Comparison of ENCODE assay signal across 27 cellular contexts in the genomic region with DNA sequence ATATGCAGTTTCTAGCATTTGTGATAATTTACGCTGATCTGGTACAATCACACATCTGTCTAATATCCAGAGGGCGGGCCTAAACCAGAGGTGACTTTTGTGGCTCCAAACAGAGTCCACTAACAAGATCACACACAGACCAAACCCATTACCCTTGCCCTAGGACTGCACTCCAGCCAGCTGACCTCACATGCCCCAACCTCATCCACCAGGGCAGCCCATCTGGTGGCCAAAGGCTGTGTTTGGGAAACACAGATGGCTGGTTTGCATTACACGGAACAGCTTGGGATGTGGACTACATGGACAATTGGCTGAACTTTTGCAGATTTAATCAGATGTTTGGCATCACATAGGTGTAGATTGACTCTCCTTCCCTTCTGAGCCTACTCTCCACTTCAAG.
"Had no signal": no experiment of that assay in that cellular context is flagged by ENCODE, and none has a peak within 500 bp of the region (broad histone marks: within the 10 kb centered on the region; RNA-seq: fewer than 3 reads in every experiment).

No MANE protein-coding gene starts in this region.

- H3K27me3 Mint-ChIP-seq: activated CD8-positive, alpha-beta memory T cell treated with anti-CD3 and anti-CD28 coated beads, Interleukin-2, amount 10 ng/mL, durations not matched to agents 7 days and 5 days had no signal

- H3K36me3 ChIP-seq: breast epithelium, MG63, SJSA1 had no signal

- ATAC-seq: activated CD4-positive, CD25-positive, alpha-beta regulatory T cell treated with anti-CD3 and anti-CD28 coated beads, Interleukin-2, amount 50 U/mL, for 24 hours; activated CD8-positive, alpha-beta memory T cell treated with anti-CD3 and anti-CD28 coated beads, Interleukin-2, amount 10 ng/mL, durations not matched to agents 7 days and 5 days; PC-3 had no signal

- H3K27me3 ChIP-seq: breast epithelium, SJSA1 had no signal

- H3K4me3 ChIP-seq: breast epithelium, MG63, SJSA1 had no signal

- H3K27ac Mint-ChIP-seq: activated CD8-positive, alpha-beta memory T cell treated with anti-CD3 and anti-CD28 coated beads, Interleukin-2, amount 10 ng/mL, durations not matched to agents 7 days and 5 days; activated naive CD4-positive, alpha-beta T cell treated with anti-CD3 and anti-CD28 coated beads, Interleukin-2, amount 50 U/mL, for 24 hours; activated T-cell treated with anti-CD3 and anti-CD28 coated beads, Interleukin-2, amount 50 U/mL, for 24 hours; activated T-helper 1 cell treated with anti-CD3 and anti-CD28 coated beads, Interleukin-12 subunit alpha, Interleukin-12 subunit beta, Interleukin-2, Interleukin-4 antibody, amounts not matched to agents 30 ng/mL and 10 ng/mL and 1 ng/mL, durations not matched to agents 14 hours and 24 hours and 36 hours had no signal

- H3K9me3 ChIP-seq: breast epithelium, MG63, SJSA1 had no signal

- DNase-seq: activated CD4-positive, alpha-beta T cell treated with anti-CD3 and anti-CD28 coated beads for 48 hours; activated CD4-positive, alpha-beta T cell treated with anti-CD3 and anti-CD28 coated beads, Interleukin-2, amount 50 U/mL, for 4 hours; activated CD8-positive, alpha-beta memory T cell treated with anti-CD3 and anti-CD28 coated beads, Interleukin-2, amount 10 ng/mL, durations not matched to agents 7 days and 5 days; activated effector memory CD4-positive, alpha-beta T cell treated with Interleukin-2 at 50 U/mL for 16 hours; activated naive CD4-positive, alpha-beta T cell; activated T-cell treated with anti-CD3 and anti-CD28 coated beads, Interleukin-2, amount 50 U/mL, for 24 hours; aorta; caudate nucleus; MG63; MV-4-11; NCI-H1092 treated with DMSO at 0.1 percent for 48 hours; NCI-H1417 treated with DMSO at 0.1 percent for 48 hours; NCI-H1694; NCI-H2029; NCI-H2107; NCI-H2171 treated with DMSO at 0.1 percent for 48 hours; NCI-H345; NCI-H510A; NCI-H526 treated with DMSO at 0.1 percent for 48 hours; PC-3; SHP77; T-helper 1 cell had no signal

- H3K4me1 ChIP-seq: breast epithelium, SJSA1 had no signal

- H3K27ac ChIP-seq: breast epithelium, SJSA1 had no signal

- H3K36me3 Mint-ChIP-seq: activated CD8-positive, alpha-beta memory T cell treated with anti-CD3 and anti-CD28 coated beads, Interleukin-2, amount 10 ng/mL, durations not matched to agents 7 days and 5 days; activated naive CD4-positive, alpha-beta T cell treated with anti-CD3 and anti-CD28 coated beads, Interleukin-2, amount 50 U/mL, for 24 hours had no signal

- H3K4me1 Mint-ChIP-seq: activated CD8-positive, alpha-beta memory T cell treated with anti-CD3 and anti-CD28 coated beads, Interleukin-2, amount 10 ng/mL, durations not matched to agents 7 days and 5 days; activated naive CD4-positive, alpha-beta T cell treated with anti-CD3 and anti-CD28 coated beads, Interleukin-2, amount 50 U/mL, for 24 hours had no signal

- H3K9me3 Mint-ChIP-seq: activated naive CD4-positive, alpha-beta T cell treated with anti-CD3 and anti-CD28 coated beads, Interleukin-2, amount 50 U/mL, for 24 hours; activated T-cell treated with anti-CD3 and anti-CD28 coated beads, Interleukin-2, amount 50 U/mL, for 24 hours; activated T-helper 1 cell treated with anti-CD3 and anti-CD28 coated beads, Interleukin-12 subunit alpha, Interleukin-12 subunit beta, Interleukin-2, Interleukin-4 antibody, amounts not matched to agents 30 ng/mL and 10 ng/mL and 1 ng/mL, durations not matched to agents 14 hours and 24 hours and 36 hours had no signal

- H3K4me3 Mint-ChIP-seq: activated CD8-positive, alpha-beta memory T cell treated with anti-CD3 and anti-CD28 coated beads, Interleukin-2, amount 10 ng/mL, durations not matched to agents 7 days and 5 days; activated naive CD4-positive, alpha-beta T cell treated with anti-CD3 and anti-CD28 coated beads, Interleukin-2, amount 50 U/mL, for 24 hours; activated T-cell treated with anti-CD3 and anti-CD28 coated beads, Interleukin-2, amount 50 U/mL, for 24 hours; activated T-helper 1 cell treated with anti-CD3 and anti-CD28 coated beads, Interleukin-12 subunit alpha, Interleukin-12 subunit beta, Interleukin-2, Interleukin-4 antibody, amounts not matched to agents 30 ng/mL and 10 ng/mL and 1 ng/mL, durations not matched to agents 14 hours and 24 hours and 36 hours had no signal
